Comparison of ENCODE assay signal across 21 cellular contexts in the genomic region with DNA sequence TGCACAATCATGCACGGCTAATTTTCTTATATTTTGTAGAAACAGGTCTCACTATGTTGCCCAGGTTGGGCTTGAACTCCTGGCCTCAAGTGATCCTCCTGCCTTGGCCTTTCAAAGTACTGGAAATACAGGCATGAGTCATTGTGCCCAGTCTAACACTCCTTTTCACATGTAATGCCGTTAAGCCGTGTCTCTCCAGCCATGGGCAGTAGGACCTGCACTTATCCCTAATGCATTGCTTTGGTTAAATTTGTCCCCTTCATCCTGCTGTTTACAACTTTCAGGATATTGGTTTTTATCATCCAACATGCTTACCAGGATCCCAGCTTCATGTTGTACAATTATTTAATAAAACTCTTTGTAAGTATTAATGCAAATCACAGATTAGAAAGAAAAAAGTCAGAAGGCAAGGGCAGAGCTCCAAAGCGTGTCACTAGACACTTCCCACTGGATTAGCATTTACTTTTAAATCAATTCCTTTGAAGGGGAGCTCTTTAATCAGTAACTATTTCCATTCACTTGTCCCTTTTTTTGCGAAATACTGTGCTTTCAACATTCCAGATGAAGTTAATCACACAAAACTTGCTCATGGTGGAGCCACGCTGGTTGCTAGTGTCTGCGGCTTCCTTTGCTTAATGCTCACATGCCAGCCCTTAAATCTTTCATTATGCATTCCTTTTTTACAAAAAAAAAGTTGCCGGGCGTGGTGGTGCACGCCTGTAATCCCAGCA.
"Had no signal": no experiment of that assay in that cellular context is flagged by ENCODE, and none has a peak within 500 bp of the region (broad histone marks: within the 10 kb centered on the region; RNA-seq: fewer than 3 reads in every experiment).

No MANE protein-coding gene starts in this region.

- H3K27ac ChIP-seq: cardiac muscle cell, dorsolateral prefrontal cortex, thyroid gland had no signal

- H3K4me3 ChIP-seq: cardiac muscle cell, dorsolateral prefrontal cortex, thyroid gland had no signal

- H3K27ac Mint-ChIP-seq: activated CD4-positive, alpha-beta T cell treated with anti-CD3 and anti-CD28 coated beads, Interleukin-2, amount 10 ng/mL, durations not matched to agents 24 days and 14 days; activated naive CD4-positive, alpha-beta T cell treated with anti-CD3 and anti-CD28 coated beads, Interleukin-2, amount 50 U/mL, for 72 hours had no signal

- H3K4me3 Mint-ChIP-seq: activated CD4-positive, alpha-beta T cell treated with anti-CD3 and anti-CD28 coated beads, Interleukin-2, amount 10 ng/mL, durations not matched to agents 24 days and 14 days had no signal

- H3K27me3 ChIP-seq: thyroid gland had no signal

- H3K4me1 ChIP-seq: thyroid gland had no signal

- H3K27me3 Mint-ChIP-seq: activated CD4-positive, alpha-beta T cell treated with anti-CD3 and anti-CD28 coated beads, Interleukin-2, amount 10 ng/mL, durations not matched to agents 24 days and 14 days had no signal

- H3K4me1 Mint-ChIP-seq: activated CD4-positive, alpha-beta T cell treated with anti-CD3 and anti-CD28 coated beads, Interleukin-2, amount 10 ng/mL, durations not matched to agents 24 days and 14 days had no signal

- DNase-seq: activated CD4-positive, alpha-beta T cell treated with anti-CD3 and anti-CD28 coated beads, Interleukin-2, amount 10 ng/mL, durations not matched to agents 24 days and 14 days; activated CD8-positive, alpha-beta memory T cell treated with anti-CD3 and anti-CD28 coated beads, Interleukin-2, amount 50 U/mL, for 4 hours; activated gamma-delta T cell; activated T-cell treated with anti-CD3 and anti-CD28 coated beads, Interleukin-2, amount 50 U/mL, for 48 hours; dorsolateral prefrontal cortex; foreskin melanocyte; glutamatergic neuron; hippocampal formation; islet precursor cell; mammary epithelial cell; occipital lobe; posterior cingulate gyrus; retina; stimulated activated CD4-positive, alpha-beta T cell treated with anti-CD3 and anti-CD28 coated beads, Interleukin-12 subunit alpha, Interleukin-12 subunit beta, amount 100 ng/mL, for 4 hours; stimulated activated CD4-positive, alpha-beta T cell treated with anti-CD3 and anti-CD28 coated beads, Interleukin-1b, Interleukin-23, amount 100 ng/mL, for 48 hours; stimulated activated CD8-positive, alpha-beta memory T cell treated with anti-CD3 and anti-CD28 coated beads, Interleukin-4, amount 100 ng/mL, for 48 hours; stimulated activated naive CD4-positive, alpha-beta T cell; T1000; thyroid gland had no signal

- H3K9me3 ChIP-seq: thyroid gland had no signal

- H3K36me3 ChIP-seq: cardiac muscle cell, thyroid gland had no signal
